ENCODE assay signal across 15 cellular contexts in genomic region chr1:118986291-118986838, GRCh38. TPM values are rescaled to one million over a fixed set of nuclear protein-coding genes. Genes with fewer than 3 reads are reported as not detected.
DNase-seq lines count a peak whose midpoint lies in the region; ATAC-seq and TF ChIP-seq lines count a peak whose summit lies in the region.
"Had no signal": no experiment of that assay in that cellular context is flagged by ENCODE, and none has a peak within 500 bp of the region (broad histone marks: within the 10 kb centered on the region; RNA-seq: fewer than 3 reads in every experiment).

No MANE protein-coding gene starts in this region.

- H3K4me1 Mint-ChIP-seq in endodermal cell (peaks cover 42% of the 10 kb centered on the region), neural crest cell (peaks cover 51% of the 10 kb centered on the region)
- H3K4me1 Mint-ChIP-seq in natural killer cell treated with Interleukin-12 subunit alpha and Interleukin-12 subunit beta and Interleukin-15 and Interleukin-18, amount 100 ng/mL, for 72 hours (ENCODE audit: low read depth in 2 of 2): peaks cover 10 to 11% of the 10 kb centered on the region in 2 donors

- H3K4me3 ChIP-seq in HFF-Myc (replicated peaks; ENCODE audit: low read depth, low read length) (peak overlapping the region; percentile 48), endodermal cell (ENCODE audit: low read length) (peak overlapping the region; percentile 69)

- H3K27me3 Mint-ChIP-seq in endodermal cell (ENCODE audit: insufficient read depth) (peaks cover 100% of the 10 kb centered on the region), neural crest cell (ENCODE audit: low read depth) (peaks cover 100% of the 10 kb centered on the region)
- H3K27me3 Mint-ChIP-seq in natural killer cell treated with Interleukin-12 subunit alpha and Interleukin-12 subunit beta and Interleukin-15 and Interleukin-18, amount 100 ng/mL, for 72 hours: peaks cover 65 to 90% of the 10 kb centered on the region in 2 donors

- H3K27ac Mint-ChIP-seq in endodermal cell (no peak overlapping the region), neural crest cell (ENCODE audit: unreplicated experiment) (no peak overlapping the region)
- no peak overlapping the region for H3K27ac Mint-ChIP-seq in natural killer cell treated with Interleukin-12 subunit alpha and Interleukin-12 subunit beta and Interleukin-15 and Interleukin-18, amount 100 ng/mL, for 72 hours
- H3K27ac Mint-ChIP-seq: T-cell had no signal

- no peak overlapping the region for H3K27ac ChIP-seq in endodermal cell (ENCODE audit: low read depth, low read length)

- TF ChIP-seq CTCF in HFF-Myc (IDR thresholded peaks at IDR 0.05; ENCODE audit: low read depth, low read length, missing control alignments) (no peak), endodermal cell (conservative IDR thresholded peaks at IDR 0.05) (no peak), neural crest cell (conservative IDR thresholded peaks at IDR 0.05) (no peak)

- DNase-seq in ELF-1 (ENCODE audit: low read depth, low spot score) (peak; percentile 50), HFF-Myc (ENCODE audit: extremely low read depth, low read depth) (no peak), endodermal cell (peak; percentile 61), neural crest cell (ENCODE audit: low read depth, low spot score) (no peak), NCI-H1048 (lab: John Stamatoyannopoulos, UW) (no peak)
- DNase-seq in natural killer cell treated with Interleukin-12 subunit alpha and Interleukin-12 subunit beta and Interleukin-15 and Interleukin-18, amount 100 ng/mL, for 72 hours (ENCODE audit: low spot score): no peak
- DNase-seq in activated CD4-positive, alpha-beta T cell treated with anti-CD3 and anti-CD28 coated beads for 48 hours: no peak
- DNase-seq: activated T-cell treated with anti-CD3 and anti-CD28 coated beads, Interleukin-2, amount 50 U/mL, for 4 hours; cortex of kidney; DMS 273 treated with DMSO at 0.1 percent for 48 hours; GOT3; MM.1S; NCI-H748 treated with DMSO at 0.1 percent for 48 hours; T-cell had no signal

- H3K9me3 Mint-ChIP-seq in endodermal cell: no peaks in the 10 kb centered on the region
- no peaks in the 10 kb centered on the region for H3K9me3 Mint-ChIP-seq in neural crest cell
- peaks cover 3% of the 10 kb centered on the region for H3K9me3 Mint-ChIP-seq in natural killer cell treated with Interleukin-12 subunit alpha and Interleukin-12 subunit beta and Interleukin-15 and Interleukin-18, amount 100 ng/mL, for 72 hours

- H3K36me3 Mint-ChIP-seq in endodermal cell (ENCODE audit: low read depth) (no peaks in the 10 kb centered on the region), neural crest cell (ENCODE audit: low read depth) (no peaks in the 10 kb centered on the region)
- peaks cover 26% of the 10 kb centered on the region for H3K36me3 Mint-ChIP-seq in natural killer cell treated with Interleukin-12 subunit alpha and Interleukin-12 subunit beta and Interleukin-15 and Interleukin-18, amount 100 ng/mL, for 72 hours
- H3K36me3 Mint-ChIP-seq: T-cell had no signal

- H3K36me3 ChIP-seq in endodermal cell (ENCODE audit: control insufficient read depth, insufficient read depth, low read length): no peaks in the 10 kb centered on the region

- H3K4me1 ChIP-seq in endodermal cell (ENCODE audit: control insufficient read depth, insufficient read depth, low read length): peaks cover 8% of the 10 kb centered on the region

- no peak for ATAC-seq in natural killer cell treated with Interleukin-12 subunit alpha and Interleukin-12 subunit beta and Interleukin-15 and Interleukin-18, amount 100 ng/mL, for 72 hours
- no peak for ATAC-seq in HG03457 (IDR thresholded peaks at IDR 0.05; ENCODE audit: unreplicated experiment)
- ATAC-seq: activated T-cell treated with anti-CD3 and anti-CD28 coated beads, Interleukin-2, amount 50 U/mL, for 4 hours; T-cell had no signal

- no peaks in the 10 kb centered on the region for H3K9me3 ChIP-seq in endodermal cell (ENCODE audit: control insufficient read depth, low read length)

- H3K4me3 Mint-ChIP-seq in endodermal cell (peak overlapping the region; percentile 48), neural crest cell (peak overlapping the region; percentile 87)
- H3K4me3 Mint-ChIP-seq in natural killer cell treated with Interleukin-12 subunit alpha and Interleukin-12 subunit beta and Interleukin-15 and Interleukin-18, amount 100 ng/mL, for 72 hours: no peak overlapping the region

- H3K27me3 ChIP-seq in endodermal cell (ENCODE audit: control insufficient read depth, insufficient read depth, low read length, poor library complexity, severe bottlenecking): peaks cover 100% of the 10 kb centered on the region

- 22 to 24% methylated on average over 22 to 25 of the region's 25 CpGs for WGBS in endodermal cell (ENCODE audit: insufficient coverage in 1 of 2, insufficient read length in 1 of 2), 2 experiments

- no peak overlapping the region for H3K9ac ChIP-seq in endodermal cell (ENCODE audit: extremely low read depth, low read length, poor library complexity, severe bottlenecking)

RNA-seq across cellular contexts. Expression of gene TBX15, which starts 1.8 kb away (rescaled TPM):
- total RNA-seq in endodermal cell: under 1 TPM in 1 of 2 donors, not detected in 1; 0.09 TPM
- polyA plus RNA-seq in endodermal cell (2013, experiment 1 of 2): 3.6 TPM
- 2.9 TPM for polyA plus RNA-seq in endodermal cell (2013, experiment 2 of 2)
- total RNA-seq in neural crest cell: 3.2 and 3.4 TPM in 2 replicates
- total RNA-seq in natural killer cell treated with Interleukin-12 subunit alpha and Interleukin-12 subunit beta and Interleukin-15 and Interleukin-18, amount 100 ng/mL, for 72 hours: not detected
- total RNA-seq: activated T-cell treated with anti-CD3 and anti-CD28 coated beads, Interleukin-2, amount 50 U/mL, for 4 hours had no signal

Comparison
In these comparisons a context has a peak if more than half of its experiments do, and no peak if none do; other contexts are left out.
1. DNase-seq: peak in ELF-1 (single experiment) and endodermal cell (single experiment); none in HFF-Myc (single experiment), neural crest cell (single experiment), natural killer cell treated with Interleukin-12 subunit alpha and Interleukin-12 subunit beta and Interleukin-15 and Interleukin-18, amount 100 ng/mL, for 72 hours (single experiment), NCI-H1048 (single experiment) and activated CD4-positive, alpha-beta T cell treated with anti-CD3 and anti-CD28 coated beads for 48 hours (single experiment).